In the genomic region with DNA sequence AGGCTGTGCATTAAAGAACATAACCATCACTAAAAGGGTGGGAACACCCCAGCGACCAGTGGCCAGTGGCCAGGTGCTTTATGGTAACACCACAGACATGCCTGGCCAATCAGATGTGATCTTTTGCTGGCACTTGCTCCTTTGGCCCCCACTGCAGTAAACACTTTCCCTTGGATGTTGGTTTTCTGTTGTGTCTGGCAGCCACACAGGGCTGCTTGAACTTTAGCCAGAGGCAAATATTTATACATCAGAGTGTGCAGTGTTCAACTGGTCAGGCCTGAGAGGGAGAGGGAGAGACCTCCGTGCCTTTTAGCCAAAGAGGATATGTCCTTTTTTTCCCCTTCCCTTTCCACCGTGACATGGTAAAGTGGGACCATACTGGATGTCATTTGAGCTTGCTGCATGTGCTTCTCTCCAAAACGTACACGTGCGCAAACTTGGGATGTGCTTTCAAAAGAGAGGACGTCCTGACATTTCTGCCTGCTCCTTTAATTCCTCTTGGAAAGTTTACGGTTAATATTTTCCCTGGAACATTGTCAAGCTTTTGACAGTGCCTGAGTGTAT, we compare ENCODE assay signal across 1 cellular context.
TF ChIP-seq lines count a peak whose summit lies in the region.

No MANE protein-coding gene starts in this region.

TF ChIP-seq in HepG2, 621 proteins besides CTCF, POLR2A, EP300 and RAD21 (continued from another document and continues in another):
- TF ChIP-seq, protein P1, sequence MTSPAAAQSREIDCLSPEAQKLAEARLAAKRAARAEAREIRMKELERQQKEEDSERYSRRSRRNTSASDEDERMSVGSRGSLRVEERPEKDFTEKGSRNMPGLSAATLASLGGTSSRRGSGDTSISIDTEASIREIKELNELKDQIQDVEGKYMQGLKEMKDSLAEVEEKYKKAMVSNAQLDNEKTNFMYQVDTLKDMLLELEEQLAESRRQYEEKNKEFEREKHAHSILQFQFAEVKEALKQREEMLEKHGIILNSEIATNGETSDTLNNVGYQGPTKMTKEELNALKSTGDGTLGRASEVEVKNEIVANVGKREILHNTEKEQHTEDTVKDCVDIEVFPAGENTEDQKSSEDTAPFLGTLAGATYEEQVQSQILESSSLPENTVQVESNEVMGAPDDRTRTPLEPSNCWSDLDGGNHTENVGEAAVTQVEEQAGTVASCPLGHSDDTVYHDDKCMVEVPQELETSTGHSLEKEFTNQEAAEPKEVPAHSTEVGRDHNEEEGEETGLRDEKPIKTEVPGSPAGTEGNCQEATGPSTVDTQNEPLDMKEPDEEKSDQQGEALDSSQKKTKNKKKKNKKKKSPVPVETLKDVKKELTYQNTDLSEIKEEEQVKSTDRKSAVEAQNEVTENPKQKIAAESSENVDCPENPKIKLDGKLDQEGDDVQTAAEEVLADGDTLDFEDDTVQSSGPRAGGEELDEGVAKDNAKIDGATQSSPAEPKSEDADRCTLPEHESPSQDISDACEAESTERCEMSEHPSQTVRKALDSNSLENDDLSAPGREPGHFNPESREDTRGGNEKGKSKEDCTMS (CRISPR knock-in tag; conservative IDR thresholded peaks at IDR 0.05), result no peak
- TF ChIP-seq ZBTB8A (CRISPR knock-in tag; IDR thresholded peaks at IDR 0.05; ENCODE audit: borderline replicate concordance, low read depth) (no peak), ZNF83 (CRISPR knock-in tag; IDR thresholded peaks at IDR 0.05; ENCODE audit: borderline replicate concordance) (0 out of 2 replicates have a peak, but pooled peaks have one; percentile 33), RFXANK (CRISPR knock-in tag; IDR thresholded peaks at IDR 0.05) (no peak), GABPB1 (CRISPR knock-in tag; IDR thresholded peaks at IDR 0.05) (peak; percentile 17; the same call in 1 of the 2 replicates), WIZ (CRISPR knock-in tag; IDR thresholded peaks at IDR 0.05) (0 out of 2 replicates have a peak, but pooled peaks have one; percentile 23), SNAPC2 (CRISPR knock-in tag; IDR thresholded peaks at IDR 0.05) (0 out of 2 replicates have a peak, but pooled peaks have one; percentile 58), ZNF256 (CRISPR knock-in tag; conservative IDR thresholded peaks at IDR 0.05) (0 out of 2 replicates have a peak, but pooled peaks have one; percentile 39), RBM22 (optimal IDR thresholded peaks at IDR 0.05; ENCODE audit: low read length) (peak; percentile 66), ZNF296 (CRISPR knock-in tag; conservative IDR thresholded peaks at IDR 0.05) (no peak), ZNF17 (CRISPR knock-in tag; IDR thresholded peaks at IDR 0.05) (no peak), NKX3-1 (CRISPR knock-in tag; IDR thresholded peaks at IDR 0.05) (0 out of 2 replicates have a peak, but pooled peaks have one; percentile 50), CAMTA2 (CRISPR knock-in tag; IDR thresholded peaks at IDR 0.05; ENCODE audit: borderline replicate concordance) (no peak), NCOR1 (IDR thresholded peaks at IDR 0.05; ENCODE audit: borderline replicate concordance, low read length) (peak; percentile 82; the same call in 1 of the 2 replicates), RORA (CRISPR knock-in tag; IDR thresholded peaks at IDR 0.05) (no peak; the same call in 1 of the 2 replicates), KMT2A (CRISPR knock-in tag; IDR thresholded peaks at IDR 0.05) (peak; percentile 80), MXD4 (CRISPR knock-in tag; IDR thresholded peaks at IDR 0.05) (peak; percentile 50; the same call in 1 of the 2 replicates), ZNF260 (CRISPR knock-in tag; IDR thresholded peaks at IDR 0.05; ENCODE audit: borderline replicate concordance, low read depth) (no peak), FOXP1 (IDR thresholded peaks at IDR 0.05) (peak; percentile 100), FOXP1 (CRISPR knock-in tag; IDR thresholded peaks at IDR 0.05) (peak; percentile 100), KLF6 (CRISPR knock-in tag; IDR thresholded peaks at IDR 0.05) (peak; percentile 29; the same call in 1 of the 2 replicates), ZNF382 (CRISPR knock-in tag; IDR thresholded peaks at IDR 0.05; ENCODE audit: borderline replicate concordance) (no peak), MATR3 (CRISPR knock-in tag; IDR thresholded peaks at IDR 0.05) (no peak), PRDM10 (CRISPR knock-in tag; IDR thresholded peaks at IDR 0.05; ENCODE audit: low read depth) (peak; percentile 59), NAIF1 (CRISPR knock-in tag; IDR thresholded peaks at IDR 0.05; ENCODE audit: borderline replicate concordance) (no peak), GMEB1 (CRISPR knock-in tag; IDR thresholded peaks at IDR 0.05; ENCODE audit: borderline replicate concordance) (no peak; the same call in 1 of the 2 replicates), KDM1A (CRISPR knock-in tag; IDR thresholded peaks at IDR 0.05) (no peak), ZEB1 (IDR thresholded peaks at IDR 0.05; ENCODE audit: insufficient replicate concordance, low read depth) (peak; percentile 29), EEA1 (CRISPR knock-in tag; IDR thresholded peaks at IDR 0.05; ENCODE audit: borderline replicate concordance) (no peak), ZNF251 (CRISPR knock-in tag; IDR thresholded peaks at IDR 0.05) (no peak), SAFB2 (CRISPR knock-in tag; IDR thresholded peaks at IDR 0.05; ENCODE audit: borderline replicate concordance, low read depth) (no peak)
- TF ChIP-seq, protein P2, sequence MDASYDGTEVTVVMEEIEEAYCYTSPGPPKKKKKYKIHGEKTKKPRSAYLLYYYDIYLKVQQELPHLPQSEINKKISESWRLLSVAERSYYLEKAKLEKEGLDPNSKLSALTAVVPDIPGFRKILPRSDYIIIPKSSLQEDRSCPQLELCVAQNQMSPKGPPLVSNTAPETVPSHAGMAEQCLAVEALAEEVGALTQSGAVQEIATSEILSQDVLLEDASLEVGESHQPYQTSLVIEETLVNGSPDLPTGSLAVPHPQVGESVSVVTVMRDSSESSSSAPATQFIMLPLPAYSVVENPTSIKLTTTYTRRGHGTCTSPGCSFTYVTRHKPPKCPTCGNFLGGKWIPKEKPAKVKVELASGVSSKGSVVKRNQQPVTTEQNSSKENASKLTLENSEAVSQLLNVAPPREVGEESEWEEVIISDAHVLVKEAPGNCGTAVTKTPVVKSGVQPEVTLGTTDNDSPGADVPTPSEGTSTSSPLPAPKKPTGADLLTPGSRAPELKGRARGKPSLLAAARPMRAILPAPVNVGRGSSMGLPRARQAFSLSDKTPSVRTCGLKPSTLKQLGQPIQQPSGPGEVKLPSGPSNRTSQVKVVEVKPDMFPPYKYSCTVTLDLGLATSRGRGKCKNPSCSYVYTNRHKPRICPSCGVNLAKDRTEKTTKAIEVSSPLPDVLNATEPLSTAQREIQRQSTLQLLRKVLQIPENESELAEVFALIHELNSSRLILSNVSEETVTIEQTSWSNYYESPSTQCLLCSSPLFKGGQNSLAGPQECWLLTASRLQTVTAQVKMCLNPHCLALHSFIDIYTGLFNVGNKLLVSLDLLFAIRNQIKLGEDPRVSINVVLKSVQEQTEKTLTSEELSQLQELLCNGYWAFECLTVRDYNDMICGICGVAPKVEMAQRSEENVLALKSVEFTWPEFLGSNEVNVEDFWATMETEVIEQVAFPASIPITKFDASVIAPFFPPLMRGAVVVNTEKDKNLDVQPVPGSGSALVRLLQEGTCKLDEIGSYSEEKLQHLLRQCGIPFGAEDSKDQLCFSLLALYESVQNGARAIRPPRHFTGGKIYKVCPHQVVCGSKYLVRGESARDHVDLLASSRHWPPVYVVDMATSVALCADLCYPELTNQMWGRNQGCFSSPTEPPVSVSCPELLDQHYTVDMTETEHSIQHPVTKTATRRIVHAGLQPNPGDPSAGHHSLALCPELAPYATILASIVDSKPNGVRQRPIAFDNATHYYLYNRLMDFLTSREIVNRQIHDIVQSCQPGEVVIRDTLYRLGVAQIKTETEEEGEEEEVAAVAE (CRISPR knock-in tag; IDR thresholded peaks at IDR 0.05; ENCODE audit: borderline replicate concordance), result peak; percentile 82
- TF ChIP-seq, protein P3, sequence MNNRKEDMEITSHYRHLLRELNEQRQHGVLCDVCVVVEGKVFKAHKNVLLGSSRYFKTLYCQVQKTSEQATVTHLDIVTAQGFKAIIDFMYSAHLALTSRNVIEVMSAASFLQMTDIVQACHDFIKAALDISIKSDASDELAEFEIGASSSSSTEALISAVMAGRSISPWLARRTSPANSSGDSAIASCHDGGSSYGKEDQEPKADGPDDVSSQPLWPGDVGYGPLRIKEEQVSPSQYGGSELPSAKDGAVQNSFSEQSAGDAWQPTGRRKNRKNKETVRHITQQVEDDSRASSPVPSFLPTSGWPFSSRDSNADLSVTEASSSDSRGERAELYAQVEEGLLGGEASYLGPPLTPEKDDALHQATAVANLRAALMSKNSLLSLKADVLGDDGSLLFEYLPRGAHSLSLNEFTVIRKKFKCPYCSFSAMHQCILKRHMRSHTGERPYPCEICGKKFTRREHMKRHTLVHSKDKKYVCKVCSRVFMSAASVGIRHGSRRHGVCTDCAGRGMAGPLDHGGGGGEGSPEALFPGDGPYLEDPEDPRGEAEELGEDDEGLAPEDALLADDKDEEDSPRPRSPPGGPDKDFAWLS (CRISPR knock-in tag; IDR thresholded peaks at IDR 0.05; ENCODE audit: borderline replicate concordance), result no peak
- TF ChIP-seq, protein P4, sequence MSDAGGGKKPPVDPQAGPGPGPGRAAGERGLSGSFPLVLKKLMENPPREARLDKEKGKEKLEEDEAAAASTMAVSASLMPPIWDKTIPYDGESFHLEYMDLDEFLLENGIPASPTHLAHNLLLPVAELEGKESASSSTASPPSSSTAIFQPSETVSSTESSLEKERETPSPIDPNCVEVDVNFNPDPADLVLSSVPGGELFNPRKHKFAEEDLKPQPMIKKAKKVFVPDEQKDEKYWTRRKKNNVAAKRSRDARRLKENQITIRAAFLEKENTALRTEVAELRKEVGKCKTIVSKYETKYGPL (CRISPR knock-in tag; IDR thresholded peaks at IDR 0.05), result no peak
- TF ChIP-seq, protein P5, sequence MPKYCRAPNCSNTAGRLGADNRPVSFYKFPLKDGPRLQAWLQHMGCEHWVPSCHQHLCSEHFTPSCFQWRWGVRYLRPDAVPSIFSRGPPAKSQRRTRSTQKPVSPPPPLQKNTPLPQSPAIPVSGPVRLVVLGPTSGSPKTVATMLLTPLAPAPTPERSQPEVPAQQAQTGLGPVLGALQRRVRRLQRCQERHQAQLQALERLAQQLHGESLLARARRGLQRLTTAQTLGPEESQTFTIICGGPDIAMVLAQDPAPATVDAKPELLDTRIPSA (CRISPR knock-in tag; IDR thresholded peaks at IDR 0.05; ENCODE audit: borderline replicate concordance), result no peak
- TF ChIP-seq, protein P6, sequence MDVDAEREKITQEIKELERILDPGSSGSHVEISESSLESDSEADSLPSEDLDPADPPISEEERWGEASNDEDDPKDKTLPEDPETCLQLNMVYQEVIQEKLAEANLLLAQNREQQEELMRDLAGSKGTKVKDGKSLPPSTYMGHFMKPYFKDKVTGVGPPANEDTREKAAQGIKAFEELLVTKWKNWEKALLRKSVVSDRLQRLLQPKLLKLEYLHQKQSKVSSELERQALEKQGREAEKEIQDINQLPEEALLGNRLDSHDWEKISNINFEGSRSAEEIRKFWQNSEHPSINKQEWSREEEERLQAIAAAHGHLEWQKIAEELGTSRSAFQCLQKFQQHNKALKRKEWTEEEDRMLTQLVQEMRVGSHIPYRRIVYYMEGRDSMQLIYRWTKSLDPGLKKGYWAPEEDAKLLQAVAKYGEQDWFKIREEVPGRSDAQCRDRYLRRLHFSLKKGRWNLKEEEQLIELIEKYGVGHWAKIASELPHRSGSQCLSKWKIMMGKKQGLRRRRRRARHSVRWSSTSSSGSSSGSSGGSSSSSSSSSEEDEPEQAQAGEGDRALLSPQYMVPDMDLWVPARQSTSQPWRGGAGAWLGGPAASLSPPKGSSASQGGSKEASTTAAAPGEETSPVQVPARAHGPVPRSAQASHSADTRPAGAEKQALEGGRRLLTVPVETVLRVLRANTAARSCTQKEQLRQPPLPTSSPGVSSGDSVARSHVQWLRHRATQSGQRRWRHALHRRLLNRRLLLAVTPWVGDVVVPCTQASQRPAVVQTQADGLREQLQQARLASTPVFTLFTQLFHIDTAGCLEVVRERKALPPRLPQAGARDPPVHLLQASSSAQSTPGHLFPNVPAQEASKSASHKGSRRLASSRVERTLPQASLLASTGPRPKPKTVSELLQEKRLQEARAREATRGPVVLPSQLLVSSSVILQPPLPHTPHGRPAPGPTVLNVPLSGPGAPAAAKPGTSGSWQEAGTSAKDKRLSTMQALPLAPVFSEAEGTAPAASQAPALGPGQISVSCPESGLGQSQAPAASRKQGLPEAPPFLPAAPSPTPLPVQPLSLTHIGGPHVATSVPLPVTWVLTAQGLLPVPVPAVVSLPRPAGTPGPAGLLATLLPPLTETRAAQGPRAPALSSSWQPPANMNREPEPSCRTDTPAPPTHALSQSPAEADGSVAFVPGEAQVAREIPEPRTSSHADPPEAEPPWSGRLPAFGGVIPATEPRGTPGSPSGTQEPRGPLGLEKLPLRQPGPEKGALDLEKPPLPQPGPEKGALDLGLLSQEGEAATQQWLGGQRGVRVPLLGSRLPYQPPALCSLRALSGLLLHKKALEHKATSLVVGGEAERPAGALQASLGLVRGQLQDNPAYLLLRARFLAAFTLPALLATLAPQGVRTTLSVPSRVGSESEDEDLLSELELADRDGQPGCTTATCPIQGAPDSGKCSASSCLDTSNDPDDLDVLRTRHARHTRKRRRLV (CRISPR knock-in tag; IDR thresholded peaks at IDR 0.05), result no peak
